20 cellular contexts compared by ENCODE assay signal in genomic region chr12:122977655-122978392, GRCh38. TPM values are rescaled to one million over a fixed set of nuclear protein-coding genes. Genes with fewer than 3 reads are reported as not detected.
A peak's percentile ranks its signal among the peaks of the same experiment; 100 is the strongest.
DNase-seq lines count a peak whose midpoint lies in the region; ATAC-seq, FAIRE-seq and TF ChIP-seq lines count a peak whose summit lies in the region.
"Had no signal": no experiment of that assay in that cellular context is flagged by ENCODE, and none has a peak within 500 bp of the region (broad histone marks: within the 10 kb centered on the region; RNA-seq: fewer than 3 reads in every experiment).

No MANE protein-coding gene starts in this region.

- no peak overlapping the region for H3K27ac Mint-ChIP-seq in activated CD4-positive, alpha-beta T cell treated with anti-CD3 and anti-CD28 coated beads, Interleukin-2, amount 10 ng/mL, durations not matched to agents 24 days and 14 days
- H3K27ac Mint-ChIP-seq in CD8-positive, alpha-beta T cell = no peak overlapping the region
- H3K27ac Mint-ChIP-seq in astrocyte (ENCODE audit: unreplicated experiment) (peak overlapping the region; percentile 4), nephron progenitor cell (peak overlapping the region; percentile 25)
- H3K27ac Mint-ChIP-seq: WTC11 had no signal

- peaks cover 5% of the 10 kb centered on the region for H3K36me3 ChIP-seq in CD8-positive, alpha-beta T cell (ENCODE audit: insufficient read depth, low read length)
- no peaks in the 10 kb centered on the region for H3K36me3 ChIP-seq in astrocyte (ENCODE audit: insufficient read depth, low read length)
- H3K36me3 ChIP-seq: colonic mucosa, thyroid gland had no signal

- no peak overlapping the region for H3K27ac ChIP-seq in CD8-positive, alpha-beta T cell (ENCODE audit: low read depth, low read length)
- no peak overlapping the region for H3K27ac ChIP-seq in astrocyte (ENCODE audit: low read depth, low read length)
- H3K27ac ChIP-seq: colonic mucosa, thyroid gland had no signal

- H3K27me3 ChIP-seq in CD8-positive, alpha-beta T cell (ENCODE audit: insufficient read depth, low read length) = no peaks in the 10 kb centered on the region
- H3K27me3 ChIP-seq in astrocyte (ENCODE audit: insufficient read depth, low read length) = no peaks in the 10 kb centered on the region
- H3K27me3 ChIP-seq: colonic mucosa, thyroid gland had no signal

- peak overlapping the region; percentile 48 for H3K4me3 Mint-ChIP-seq in activated CD4-positive, alpha-beta T cell treated with anti-CD3 and anti-CD28 coated beads, Interleukin-2, amount 10 ng/mL, durations not matched to agents 24 days and 14 days
- peak overlapping the region; percentile 37 for H3K4me3 Mint-ChIP-seq in CD8-positive, alpha-beta T cell
- no peak overlapping the region for H3K4me3 Mint-ChIP-seq in astrocyte (ENCODE audit: unreplicated experiment)
- H3K4me3 Mint-ChIP-seq in nephron progenitor cell = peak overlapping the region; percentile 28

- H3K79me2 ChIP-seq in astrocyte (ENCODE audit: insufficient read depth, low read length) = peaks cover 77% of the 10 kb centered on the region

- no peak for ATAC-seq in CD8-positive, alpha-beta T cell
- no peak for ATAC-seq in GM21528 (IDR thresholded peaks at IDR 0.05; ENCODE audit: low FRiP score, unreplicated experiment)
- ATAC-seq: WTC11 had no signal

- H3K9me3 ChIP-seq in CD8-positive, alpha-beta T cell (ENCODE audit: low read length) = no peaks in the 10 kb centered on the region
- H3K9me3 ChIP-seq in astrocyte (ENCODE audit: insufficient read depth, low read depth, low read length) = no peaks in the 10 kb centered on the region
- H3K9me3 ChIP-seq: colonic mucosa, HAP-1, thyroid gland had no signal

- peaks cover 20% of the 10 kb centered on the region for H3K36me3 Mint-ChIP-seq in activated CD4-positive, alpha-beta T cell treated with anti-CD3 and anti-CD28 coated beads, Interleukin-2, amount 10 ng/mL, durations not matched to agents 24 days and 14 days (ENCODE audit: low read depth)
- H3K36me3 Mint-ChIP-seq in CD8-positive, alpha-beta T cell = peaks cover 13% of the 10 kb centered on the region
- no peaks in the 10 kb centered on the region for H3K36me3 Mint-ChIP-seq in astrocyte (ENCODE audit: low read depth, unreplicated experiment)
- no peaks in the 10 kb centered on the region for H3K36me3 Mint-ChIP-seq in nephron progenitor cell (ENCODE audit: low read depth)

- no peak overlapping the region for H3K4me3 ChIP-seq in CD8-positive, alpha-beta T cell (ENCODE audit: low read depth, low read length)
- H3K4me3 ChIP-seq in astrocyte (ENCODE audit: insufficient read depth, low read depth, low read length) = no peak overlapping the region
- H3K4me3 ChIP-seq: colonic mucosa, HAP-1, lung, thyroid gland had no signal

- H4K20me1 ChIP-seq in astrocyte (ENCODE audit: insufficient read depth, low read length) = peaks cover 15% of the 10 kb centered on the region

- DNase-seq in activated CD4-positive, alpha-beta T cell treated with anti-CD3 and anti-CD28 coated beads, Interleukin-2, amount 10 ng/mL, durations not matched to agents 24 days and 14 days = no peak
- no peak for DNase-seq in activated CD4-positive, alpha-beta T cell treated with anti-CD3 and anti-CD28 coated beads for 48 hours
- DNase-seq in CD8-positive, alpha-beta T cell = no peak
- DNase-seq in astrocyte (ENCODE audit: low read depth) (no peak), nephron progenitor cell (no peak), D341Med (ENCODE audit: low spot score) (no peak), NCI-H524 (lab: John Stamatoyannopoulos, UW) (no peak)
- DNase-seq: activated naive CD4-positive, alpha-beta T cell; colonic mucosa; NCI-H2029 treated with DMSO at 0.1 percent for 48 hours; NCI-H446; Right ventricle myocardium superior; thyroid gland had no signal

- no peak for FAIRE-seq in astrocyte (lab: Jason Lieb, UNC)
- FAIRE-seq: A204.1, GM18507, islet of Langerhans had no signal

- H3K9me3 Mint-ChIP-seq in activated CD4-positive, alpha-beta T cell treated with anti-CD3 and anti-CD28 coated beads, Interleukin-2, amount 10 ng/mL, durations not matched to agents 24 days and 14 days = no peaks in the 10 kb centered on the region
- no peaks in the 10 kb centered on the region for H3K9me3 Mint-ChIP-seq in CD8-positive, alpha-beta T cell
- H3K9me3 Mint-ChIP-seq in astrocyte (ENCODE audit: unreplicated experiment) (no peaks in the 10 kb centered on the region), nephron progenitor cell (no peaks in the 10 kb centered on the region)
- H3K9me3 Mint-ChIP-seq: WTC11 had no signal

- no peak overlapping the region for H3K9ac ChIP-seq in astrocyte (ENCODE audit: low read length)

- intact Hi-C loops in activated CD4-positive, alpha-beta T cell treated with anti-CD3 and anti-CD28 coated beads, Interleukin-2, amount 10 ng/mL, durations not matched to agents 24 days and 14 days (cut with micrococcal nuclease) = loop anchor here (10.0 kb wide), 2 partner anchors 387 to 453 kb away; partner anchors contain the start of genes KNTC1, RSRC2 and SBNO1
- intact Hi-C loops in CD8-positive, alpha-beta T cell (cut with DNase I, micrococcal nuclease) = loop anchor here (5.0 to 10.0 kb wide), 3 partner anchors 477 to 751 kb away; partner anchors contain the start of genes ATP6V0A2 (in 1 of the 2), DIABLO (in 1 of the 2) and SNRNP35 (in 1 of the 2)

- H3K27me3 Mint-ChIP-seq in activated CD4-positive, alpha-beta T cell treated with anti-CD3 and anti-CD28 coated beads, Interleukin-2, amount 10 ng/mL, durations not matched to agents 24 days and 14 days = no peaks in the 10 kb centered on the region
- H3K27me3 Mint-ChIP-seq in CD8-positive, alpha-beta T cell (ENCODE audit: low read depth) = no peaks in the 10 kb centered on the region
- H3K27me3 Mint-ChIP-seq in astrocyte (ENCODE audit: low read depth, unreplicated experiment) (no peaks in the 10 kb centered on the region), nephron progenitor cell (ENCODE audit: low read depth, poor library complexity) (no peaks in the 10 kb centered on the region)

- peaks cover 32% of the 10 kb centered on the region for H3K4me1 Mint-ChIP-seq in activated CD4-positive, alpha-beta T cell treated with anti-CD3 and anti-CD28 coated beads, Interleukin-2, amount 10 ng/mL, durations not matched to agents 24 days and 14 days
- peaks cover 53% of the 10 kb centered on the region for H3K4me1 Mint-ChIP-seq in CD8-positive, alpha-beta T cell (ENCODE audit: low read depth)
- H3K4me1 Mint-ChIP-seq in astrocyte (ENCODE audit: low read depth, unreplicated experiment) (peaks cover 17% of the 10 kb centered on the region), nephron progenitor cell (peaks cover 51% of the 10 kb centered on the region)

- peaks cover 49% of the 10 kb centered on the region for H3K4me1 ChIP-seq in CD8-positive, alpha-beta T cell (ENCODE audit: insufficient read depth, low read length)
- H3K4me1 ChIP-seq in astrocyte (ENCODE audit: insufficient read depth, low read length) = peaks cover 39% of the 10 kb centered on the region

- CTCF ChIA-PET in CD8-positive, alpha-beta T cell (lab: Charles Lee) = no interaction called here

- no peak for TF ChIP-seq CTCF in CD8-positive, alpha-beta T cell (IDR thresholded peaks at IDR 0.05)
- TF ChIP-seq CTCF in astrocyte (IDR thresholded peaks at IDR 0.05; ENCODE audit: insufficient read depth, low read depth, low read length) (no peak), nephron progenitor cell (IDR thresholded peaks at IDR 0.05) (no peak)

- H3K4me2 ChIP-seq in astrocyte (ENCODE audit: low read length) = no peak overlapping the region

- POLR2A ChIA-PET in CD8-positive, alpha-beta T cell (lab: Charles Lee) = no interaction called here

- H2AFZ ChIP-seq in astrocyte (ENCODE audit: low read depth, low read length) = no peak overlapping the region

RNA-seq across cellular contexts. Expression of gene ARL6IP4, which starts 2.7 kb away (rescaled TPM):
- total RNA-seq in activated CD4-positive, alpha-beta T cell treated with anti-CD3 and anti-CD28 coated beads, Interleukin-2, amount 10 ng/mL, durations not matched to agents 24 days and 14 days = 150 and 160 TPM in 2 replicates
- total RNA-seq in CD8-positive, alpha-beta T cell = 100 to 1,000 TPM; 130 to 131 TPM
- 121 and 122 TPM in 2 replicates for total RNA-seq in astrocyte

RNA-seq across cellular contexts. Expression of gene OGFOD2, which starts 2.8 kb away (rescaled TPM):
- total RNA-seq in activated CD4-positive, alpha-beta T cell treated with anti-CD3 and anti-CD28 coated beads, Interleukin-2, amount 10 ng/mL, durations not matched to agents 24 days and 14 days = 22.7 and 23.4 TPM in 2 replicates
- total RNA-seq in CD8-positive, alpha-beta T cell = 10 to 100 TPM in 1 of 2 experiments, 1 to 10 TPM in 1; 9.4 to 10.5 TPM
- total RNA-seq in astrocyte = 13.3 and 16.1 TPM in 2 replicates

RNA-seq across cellular contexts. Expression of gene ABCB9, which starts 11.6 kb away (rescaled TPM):
- 3.7 and 4.1 TPM in 2 replicates for total RNA-seq in activated CD4-positive, alpha-beta T cell treated with anti-CD3 and anti-CD28 coated beads, Interleukin-2, amount 10 ng/mL, durations not matched to agents 24 days and 14 days
- total RNA-seq in CD8-positive, alpha-beta T cell = 1 to 10 TPM; 3.5 to 3.6 TPM
- 11.6 and 12.9 TPM in 2 replicates for total RNA-seq in astrocyte

Comparison
In these comparisons a context has a peak if more than half of its experiments do, and no peak if none do; other contexts are left out.
1. H3K27ac Mint-ChIP-seq: peak in astrocyte (single experiment) and nephron progenitor cell (single experiment); none in activated CD4-positive, alpha-beta T cell treated with anti-CD3 and anti-CD28 coated beads, Interleukin-2, amount 10 ng/mL, durations not matched to agents 24 days and 14 days (single experiment) and CD8-positive, alpha-beta T cell (single experiment).